ENCODE assay signal across 1 cellular context in genomic region chr2:60925994-60926750, GRCh38.
A peak's percentile ranks its signal among the peaks of the same experiment; 100 is the strongest.
TF ChIP-seq lines count a peak whose summit lies in the region.

No MANE protein-coding gene starts in this region.

TF ChIP-seq in liver, 16 proteins besides CTCF, POLR2A, EP300 and RAD21 (continued from another document):
- TF ChIP-seq ZBTB33 (IDR thresholded peaks at IDR 0.05) (no peak), FOXA1 (IDR thresholded peaks at IDR 0.05) (peak; percentile 58), JUND (IDR thresholded peaks at IDR 0.05) (no peak)
TF ChIP-seq in liver: peak in this region for 3.
